9 cellular contexts compared by ENCODE assay signal in genomic region chr5:127785098-127785927, GRCh38.
DNase-seq lines count a peak whose midpoint lies in the region; ATAC-seq, FAIRE-seq and TF ChIP-seq lines count a peak whose summit lies in the region.
"Had no signal": no experiment of that assay in that cellular context is flagged by ENCODE, and none has a peak within 500 bp of the region (broad histone marks: within the 10 kb centered on the region; RNA-seq: fewer than 3 reads in every experiment).

No MANE protein-coding gene starts in this region.

- peaks cover 0 to 4% (median 0%) of the 10 kb centered on the region in 5 donors for H3K9me3 Mint-ChIP-seq in CD8-positive, alpha-beta memory T cell

- ATAC-seq in GM21367 (IDR thresholded peaks at IDR 0.05; ENCODE audit: unreplicated experiment) = peak; percentile 62
- no peak for ATAC-seq in HG03135 (IDR thresholded peaks at IDR 0.05; ENCODE audit: unreplicated experiment)

- DNase-seq in CD8-positive, alpha-beta memory T cell = peak in 3 of 5 donors; percentile 11 to 62 (median 48)
- DNase-seq in M059J (ENCODE audit: low read depth) = peak; percentile 94
- DNase-seq in fibroblast of lung (ENCODE audit: low read depth in 2 of 2) = peak; percentile 85 to 97
- DNase-seq in NCI-H2029 (lab: John Stamatoyannopoulos, UW) = no peak
- DNase-seq in NCI-H510A (lab: John Stamatoyannopoulos, UW) = no peak
- DNase-seq in kidney = no peak

- no peaks in the 10 kb centered on the region for H3K79me2 ChIP-seq in fibroblast of lung (ENCODE audit: control insufficient read depth, insufficient read depth, low read length)

- H3K4me3 ChIP-seq in CD8-positive, alpha-beta memory T cell (ENCODE audit: low read length) = no peak overlapping the region
- H3K4me3 ChIP-seq in fibroblast of lung (replicated peaks in 1 of 4; ENCODE audit: control extremely low read depth in 1 of 4, insufficient read depth in 1 of 4, low read depth in 3 of 4, low read length in 4 of 4) (no peak overlapping the region), kidney (ENCODE audit: low read length in 2 of 2) (no peak overlapping the region)

- intact Hi-C loops in kidney (cut with DNase I) = no loop called here

- TF ChIP-seq CTCF in fibroblast of lung (conservative IDR thresholded peaks at IDR 0.05 in 1 of 2, IDR thresholded peaks at IDR 0.05 in 1 of 2; ENCODE audit: low read depth in 1 of 2, low read length in 2 of 2) (no peak), kidney (IDR thresholded peaks at IDR 0.05; ENCODE audit: borderline replicate concordance, extremely low read depth, insufficient read depth) (no peak)

- peak overlapping the region; percentile 11 to 95 (median 86) for H3K27ac Mint-ChIP-seq in CD8-positive, alpha-beta memory T cell

- peaks cover 22 to 32% (median 28%) of the 10 kb centered on the region in 3 donors for H3K4me1 Mint-ChIP-seq in CD8-positive, alpha-beta memory T cell

- H3K4me3 Mint-ChIP-seq in CD8-positive, alpha-beta memory T cell = peak overlapping the region; percentile 2 to 43 (median 20)

- no peak for FAIRE-seq in kidney (lab: Jason Lieb, UNC)

- no peak overlapping the region for H3K9ac ChIP-seq in fibroblast of lung (ENCODE audit: insufficient read depth, low read length)
- H3K9ac ChIP-seq in kidney (ENCODE audit: low read length in 2 of 2) = no peak overlapping the region

- H3K4me1 ChIP-seq in CD8-positive, alpha-beta memory T cell (ENCODE audit: insufficient read depth, low read length) = no peaks in the 10 kb centered on the region
- H3K4me1 ChIP-seq in fibroblast of lung (ENCODE audit: control insufficient read depth, extremely low read depth, insufficient read depth, low read length) (peaks cover 4% of the 10 kb centered on the region), kidney (ENCODE audit: control insufficient read depth in 1 of 2, insufficient read depth in 1 of 2, low read depth in 1 of 2, low read length in 2 of 2) (no peaks in the 10 kb centered on the region)

- no peaks in the 10 kb centered on the region for H3K27me3 ChIP-seq in CD8-positive, alpha-beta memory T cell (ENCODE audit: insufficient read depth, low read length, poor library complexity, severe bottlenecking)
- no peaks in the 10 kb centered on the region for H3K27me3 ChIP-seq in fibroblast of lung (ENCODE audit: control insufficient read depth, insufficient read depth, low read length)

- H2AFZ ChIP-seq in fibroblast of lung (ENCODE audit: low read length) = no peak overlapping the region

- CTCF ChIA-PET in CD8-positive, alpha-beta memory T cell (lab: Charles Lee) = no interaction called here

- peaks cover 0 to 25% (median 0%) of the 10 kb centered on the region in 3 donors for H3K36me3 Mint-ChIP-seq in CD8-positive, alpha-beta memory T cell

- H3K27me3 Mint-ChIP-seq in CD8-positive, alpha-beta memory T cell = peaks cover 4 to 6% of the 10 kb centered on the region in 2 donors

- H3K27ac ChIP-seq in CD8-positive, alpha-beta memory T cell (ENCODE audit: low read depth, low read length) = no peak overlapping the region
- H3K27ac ChIP-seq in fibroblast of lung (ENCODE audit: insufficient read depth, low read length) (no peak overlapping the region), kidney (ENCODE audit: low read depth in 2 of 2, low read length in 2 of 2) (no peak overlapping the region)
- H3K27ac ChIP-seq: HL-60 had no signal

- no peaks in the 10 kb centered on the region for H3K9me3 ChIP-seq in CD8-positive, alpha-beta memory T cell (ENCODE audit: low read length)
- H3K9me3 ChIP-seq in fibroblast of lung (ENCODE audit: control insufficient read depth, insufficient read depth, low read depth, low read length) = no peaks in the 10 kb centered on the region
- H3K9me3 ChIP-seq in kidney (ENCODE audit: control insufficient read depth in 1 of 2, low read length in 2 of 2) = no peaks in the 10 kb centered on the region

- H3K4me2 ChIP-seq in fibroblast of lung (ENCODE audit: extremely low read depth, insufficient read depth, low read length) = no peak overlapping the region

- no peaks in the 10 kb centered on the region for H4K20me1 ChIP-seq in fibroblast of lung (ENCODE audit: control insufficient read depth, extremely low read depth, insufficient read depth, low read length)

- POLR2A ChIA-PET in CD8-positive, alpha-beta memory T cell (lab: Charles Lee) = interaction anchor here (1.2 kb wide), 1 partner anchor 299 kb away, joined by 4 read pairs; the partner anchor contains the start of gene SLC12A2

- no peaks in the 10 kb centered on the region for H3K36me3 ChIP-seq in CD8-positive, alpha-beta memory T cell (ENCODE audit: insufficient read depth, low read length)
- H3K36me3 ChIP-seq in fibroblast of lung (ENCODE audit: control insufficient read depth, insufficient read depth, low read length) (no peaks in the 10 kb centered on the region), kidney (ENCODE audit: control insufficient read depth in 1 of 2, insufficient read depth in 2 of 2, low read length in 2 of 2) (no peaks in the 10 kb centered on the region)

Comparison
In these comparisons a context has a peak if more than half of its experiments do, and no peak if none do; other contexts are left out.
1. DNase-seq: peak in CD8-positive, alpha-beta memory T cell (3 of 5), M059J (single experiment) and fibroblast of lung (2 of 2); none in NCI-H2029 (single experiment), NCI-H510A (single experiment) and kidney (single experiment).